ENCODE assay signal across 1 cellular context in the genomic region with DNA sequence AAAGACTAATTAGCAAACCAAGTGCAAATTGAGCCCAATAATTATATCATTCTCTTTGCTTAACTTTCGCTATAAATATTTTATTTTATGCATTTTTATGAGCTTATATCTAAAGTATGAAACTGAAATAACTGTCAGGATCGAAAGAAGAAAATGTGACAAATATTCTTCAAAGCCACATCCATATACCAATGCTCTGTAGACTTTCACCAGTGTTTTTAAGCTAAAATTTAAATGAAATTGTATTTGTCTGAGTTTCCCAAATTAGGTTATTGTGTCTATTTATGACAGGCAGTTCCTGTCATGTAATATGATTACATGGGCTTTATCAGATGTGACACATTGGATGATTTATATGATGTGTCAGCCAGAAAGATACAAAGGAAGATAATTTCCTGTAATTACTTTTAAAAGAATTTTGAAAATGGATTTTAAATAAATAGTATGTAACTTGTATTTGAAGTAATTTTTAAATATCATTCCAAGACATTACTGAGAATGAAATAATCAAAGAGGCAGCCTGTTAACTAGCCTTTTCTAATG.
A peak's percentile ranks its signal among the peaks of the same experiment; 100 is the strongest.
TF ChIP-seq lines count a peak whose summit lies in the region.

No MANE protein-coding gene starts in this region.

TF ChIP-seq in K562, 482 proteins besides CTCF, POLR2A, EP300 and RAD21 (continued from another document):
- TF ChIP-seq, protein P1, sequence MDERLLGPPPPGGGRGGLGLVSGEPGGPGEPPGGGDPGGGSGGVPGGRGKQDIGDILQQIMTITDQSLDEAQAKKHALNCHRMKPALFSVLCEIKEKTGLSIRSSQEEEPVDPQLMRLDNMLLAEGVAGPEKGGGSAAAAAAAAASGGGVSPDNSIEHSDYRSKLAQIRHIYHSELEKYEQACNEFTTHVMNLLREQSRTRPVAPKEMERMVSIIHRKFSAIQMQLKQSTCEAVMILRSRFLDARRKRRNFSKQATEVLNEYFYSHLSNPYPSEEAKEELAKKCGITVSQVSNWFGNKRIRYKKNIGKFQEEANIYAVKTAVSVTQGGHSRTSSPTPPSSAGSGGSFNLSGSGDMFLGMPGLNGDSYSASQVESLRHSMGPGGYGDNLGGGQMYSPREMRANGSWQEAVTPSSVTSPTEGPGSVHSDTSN (CRISPR knock-in tag; IDR thresholded peaks at IDR 0.05; ENCODE audit: low read depth) = no peak
- TF ChIP-seq, protein P1 (tag; conservative IDR thresholded peaks at IDR 0.05; ENCODE audit: low read depth) = peak; percentile 54
